1 cellular context compared by ENCODE assay signal in genomic region chr16:12293017-12293618, GRCh38.
TF ChIP-seq lines count a peak whose summit lies in the region.

No MANE protein-coding gene starts in this region.

TF ChIP-seq in K562, 482 proteins besides CTCF, POLR2A, EP300 and RAD21 (continued from another document and continues in another):
- no peak for TF ChIP-seq UBTF (IDR thresholded peaks at IDR 0.05; ENCODE audit: borderline replicate concordance in 1 of 2, low read depth in 2 of 2, low read length in 2 of 2)
- TF ChIP-seq ZNF23 (CRISPR knock-in tag; IDR thresholded peaks at IDR 0.05) = no peak
- peak; percentile 81 for TF ChIP-seq ARID1B (IDR thresholded peaks at IDR 0.05)
- no peak for TF ChIP-seq ZNF699 (CRISPR knock-in tag; IDR thresholded peaks at IDR 0.05; ENCODE audit: insufficient replicate concordance)
- TF ChIP-seq FOXO4 (CRISPR knock-in tag; IDR thresholded peaks at IDR 0.05) = no peak
- no peak for TF ChIP-seq SMARCA5 (IDR thresholded peaks at IDR 0.05)
- TF ChIP-seq TBP (optimal IDR thresholded peaks at IDR 0.05; ENCODE audit: low read depth, low read length) = no peak
- TF ChIP-seq ZNF24 (IDR thresholded peaks at IDR 0.05) = no peak; the same call in 1 of the 2 replicates
- no peak for TF ChIP-seq YY1 (IDR thresholded peaks at IDR 0.05; ENCODE audit: borderline replicate concordance in 1 of 3, control insufficient read depth in 1 of 3, extremely low read depth in 1 of 3, insufficient read depth in 3 of 3, insufficient read length in 1 of 3, insufficient replicate concordance in 2 of 3, low read depth in 1 of 3, low read length in 2 of 3)
- TF ChIP-seq ZFPM2 (CRISPR knock-in tag; IDR thresholded peaks at IDR 0.05) = no peak
- no peak for TF ChIP-seq SIRT6 (IDR thresholded peaks at IDR 0.05; ENCODE audit: low read depth, low read length)
- TF ChIP-seq BRCA1 (IDR thresholded peaks at IDR 0.05) = no peak
- no peak for TF ChIP-seq BRCA1 (CRISPR knock-in tag; IDR thresholded peaks at IDR 0.05)
- no peak for TF ChIP-seq ZBTB7A (IDR thresholded peaks at IDR 0.05; ENCODE audit: borderline replicate concordance, control insufficient read depth, low read depth, low read length)
- no peak for TF ChIP-seq PREB (CRISPR knock-in tag; IDR thresholded peaks at IDR 0.05)
- TF ChIP-seq FIP1L1 (IDR thresholded peaks at IDR 0.05; ENCODE audit: low read depth, low read length, poor library complexity, severe bottlenecking) = no peak
- TF ChIP-seq DNMT1 (IDR thresholded peaks at IDR 0.05) = no peak
- no peak for TF ChIP-seq THAP12 (CRISPR knock-in tag; IDR thresholded peaks at IDR 0.05)
- TF ChIP-seq MITF (IDR thresholded peaks at IDR 0.05) = no peak; the same call in 1 of the 2 replicates
- no peak for TF ChIP-seq ZNF3 (CRISPR knock-in tag; IDR thresholded peaks at IDR 0.05)
- no peak for TF ChIP-seq BACH1 (tag; IDR thresholded peaks at IDR 0.05)
- no peak for TF ChIP-seq E4F1 (CRISPR knock-in tag; IDR thresholded peaks at IDR 0.05; ENCODE audit: borderline replicate concordance)
- TF ChIP-seq ZNF274 (IDR thresholded peaks at IDR 0.05; ENCODE audit: borderline replicate concordance, low read depth, low read length) = no peak
- no peak for TF ChIP-seq GABPB2 (CRISPR knock-in tag; conservative IDR thresholded peaks at IDR 0.05)
- no peak for TF ChIP-seq TAF7 (tag; IDR thresholded peaks at IDR 0.05)
- no peak for TF ChIP-seq ATF7 (IDR thresholded peaks at IDR 0.05)
- 0 out of 2 replicates have a peak, but pooled peaks have one; percentile 45 for TF ChIP-seq ZBTB12 (CRISPR knock-in tag; IDR thresholded peaks at IDR 0.05)
- no peak for TF ChIP-seq POLR3G (IDR thresholded peaks at IDR 0.05; ENCODE audit: extremely low read depth, insufficient read length, insufficient replicate concordance)
- peak; percentile 61 for TF ChIP-seq FOSL1 (tag; conservative IDR thresholded peaks at IDR 0.05)
- no peak for TF ChIP-seq USF1 (CRISPR knock-in tag; IDR thresholded peaks at IDR 0.05)
- no peak for TF ChIP-seq NFE2L1 (tag; IDR thresholded peaks at IDR 0.05; ENCODE audit: borderline replicate concordance, low read depth)
- no peak for TF ChIP-seq ATF4 (CRISPR knock-in tag; IDR thresholded peaks at IDR 0.05)
- no peak for TF ChIP-seq RERE (CRISPR knock-in tag; IDR thresholded peaks at IDR 0.05; ENCODE audit: borderline replicate concordance)
- TF ChIP-seq MTA3 (IDR thresholded peaks at IDR 0.05; ENCODE audit: borderline replicate concordance) = no peak
- no peak for TF ChIP-seq TRIM25 (IDR thresholded peaks at IDR 0.05; ENCODE audit: borderline replicate concordance)
- no peak for TF ChIP-seq DDX20 (tag; IDR thresholded peaks at IDR 0.05; ENCODE audit: low read depth)
- no peak for TF ChIP-seq ZNF133 (CRISPR knock-in tag; IDR thresholded peaks at IDR 0.05)
